1 cellular context compared by ENCODE assay signal in the genomic region with DNA sequence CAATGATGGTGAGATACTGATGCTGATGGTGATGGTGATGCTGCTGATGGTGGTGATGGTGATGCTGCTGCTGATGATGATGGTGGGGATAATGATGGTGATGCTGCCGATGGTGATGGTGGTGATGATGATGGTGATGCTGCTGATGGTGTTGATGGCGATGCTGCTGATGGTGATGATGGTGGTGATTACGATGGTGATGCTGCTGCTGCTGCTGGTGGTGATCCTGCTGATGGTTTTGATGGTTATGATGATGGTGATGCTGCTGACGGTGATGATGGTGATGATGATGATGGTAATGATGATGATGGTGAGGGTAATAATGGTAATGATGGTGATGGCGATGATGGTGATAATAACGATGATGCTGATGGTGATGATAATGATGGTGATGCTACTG.
TF ChIP-seq lines count a peak whose summit lies in the region.

No MANE protein-coding gene starts in this region.

TF ChIP-seq in HepG2, 621 proteins besides CTCF, POLR2A, EP300 and RAD21:
- TF ChIP-seq PHB2 (IDR thresholded peaks at IDR 0.05; ENCODE audit: partially characterized antibody), result peak; percentile 70
- peak; percentile 32; the same call in 1 of the 2 replicates for TF ChIP-seq ATM (IDR thresholded peaks at IDR 0.05; ENCODE audit: borderline replicate concordance)
- TF ChIP-seq, protein P1, sequence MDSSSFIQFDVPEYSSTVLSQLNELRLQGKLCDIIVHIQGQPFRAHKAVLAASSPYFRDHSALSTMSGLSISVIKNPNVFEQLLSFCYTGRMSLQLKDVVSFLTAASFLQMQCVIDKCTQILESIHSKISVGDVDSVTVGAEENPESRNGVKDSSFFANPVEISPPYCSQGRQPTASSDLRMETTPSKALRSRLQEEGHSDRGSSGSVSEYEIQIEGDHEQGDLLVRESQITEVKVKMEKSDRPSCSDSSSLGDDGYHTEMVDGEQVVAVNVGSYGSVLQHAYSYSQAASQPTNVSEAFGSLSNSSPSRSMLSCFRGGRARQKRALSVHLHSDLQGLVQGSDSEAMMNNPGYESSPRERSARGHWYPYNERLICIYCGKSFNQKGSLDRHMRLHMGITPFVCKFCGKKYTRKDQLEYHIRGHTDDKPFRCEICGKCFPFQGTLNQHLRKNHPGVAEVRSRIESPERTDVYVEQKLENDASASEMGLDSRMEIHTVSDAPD (CRISPR knock-in tag; IDR thresholded peaks at IDR 0.05), result no peak
- peak; percentile 53; the same call in 1 of the 2 replicates for TF ChIP-seq FOXK2 (IDR thresholded peaks at IDR 0.05)
- 0 out of 2 replicates have a peak, but pooled peaks have one; percentile 5 for TF ChIP-seq LCORL (IDR thresholded peaks at IDR 0.05)
- no peak for TF ChIP-seq LCORL (CRISPR knock-in tag; IDR thresholded peaks at IDR 0.05)
- peak; percentile 97 for TF ChIP-seq CREB1 (IDR thresholded peaks at IDR 0.05)
- no peak for TF ChIP-seq CREB1 (CRISPR knock-in tag; IDR thresholded peaks at IDR 0.05)
- TF ChIP-seq ZNF256 (CRISPR knock-in tag; conservative IDR thresholded peaks at IDR 0.05), result no peak
- peak; percentile 91; the same call in 1 of the 2 replicates for TF ChIP-seq SOX6 (IDR thresholded peaks at IDR 0.05)
- no peak for TF ChIP-seq SOX6 (CRISPR knock-in tag; IDR thresholded peaks at IDR 0.05)
- TF ChIP-seq ATF7 (IDR thresholded peaks at IDR 0.05), result peak; percentile 53
- no peak for TF ChIP-seq ATF7 (CRISPR knock-in tag; IDR thresholded peaks at IDR 0.05)
- TF ChIP-seq, protein P2, sequence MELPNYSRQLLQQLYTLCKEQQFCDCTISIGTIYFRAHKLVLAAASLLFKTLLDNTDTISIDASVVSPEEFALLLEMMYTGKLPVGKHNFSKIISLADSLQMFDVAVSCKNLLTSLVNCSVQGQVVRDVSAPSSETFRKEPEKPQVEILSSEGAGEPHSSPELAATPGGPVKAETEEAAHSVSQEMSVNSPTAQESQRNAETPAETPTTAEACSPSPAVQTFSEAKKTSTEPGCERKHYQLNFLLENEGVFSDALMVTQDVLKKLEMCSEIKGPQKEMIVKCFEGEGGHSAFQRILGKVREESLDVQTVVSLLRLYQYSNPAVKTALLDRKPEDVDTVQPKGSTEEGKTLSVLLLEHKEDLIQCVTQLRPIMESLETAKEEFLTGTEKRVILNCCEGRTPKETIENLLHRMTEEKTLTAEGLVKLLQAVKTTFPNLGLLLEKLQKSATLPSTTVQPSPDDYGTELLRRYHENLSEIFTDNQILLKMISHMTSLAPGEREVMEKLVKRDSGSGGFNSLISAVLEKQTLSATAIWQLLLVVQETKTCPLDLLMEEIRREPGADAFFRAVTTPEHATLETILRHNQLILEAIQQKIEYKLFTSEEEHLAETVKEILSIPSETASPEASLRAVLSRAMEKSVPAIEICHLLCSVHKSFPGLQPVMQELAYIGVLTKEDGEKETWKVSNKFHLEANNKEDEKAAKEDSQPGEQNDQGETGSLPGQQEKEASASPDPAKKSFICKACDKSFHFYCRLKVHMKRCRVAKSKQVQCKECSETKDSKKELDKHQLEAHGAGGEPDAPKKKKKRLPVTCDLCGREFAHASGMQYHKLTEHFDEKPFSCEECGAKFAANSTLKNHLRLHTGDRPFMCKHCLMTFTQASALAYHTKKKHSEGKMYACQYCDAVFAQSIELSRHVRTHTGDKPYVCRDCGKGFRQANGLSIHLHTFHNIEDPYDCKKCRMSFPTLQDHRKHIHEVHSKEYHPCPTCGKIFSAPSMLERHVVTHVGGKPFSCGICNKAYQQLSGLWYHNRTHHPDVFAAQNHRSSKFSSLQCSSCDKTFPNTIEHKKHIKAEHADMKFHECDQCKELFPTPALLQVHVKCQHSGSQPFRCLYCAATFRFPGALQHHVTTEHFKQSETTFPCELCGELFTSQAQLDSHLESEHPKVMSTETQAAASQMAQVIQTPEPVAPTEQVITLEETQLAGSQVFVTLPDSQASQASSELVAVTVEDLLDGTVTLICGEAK (IDR thresholded peaks at IDR 0.05), result peak; percentile 28; the same call in 1 of the 2 replicates
- TF ChIP-seq, protein P2 (CRISPR knock-in tag; IDR thresholded peaks at IDR 0.05), result no peak
- TF ChIP-seq SP1 (IDR thresholded peaks at IDR 0.05), result 0 out of 2 replicates have a peak, but pooled peaks have one; percentile 50
- no peak for TF ChIP-seq SP1 (CRISPR knock-in tag; IDR thresholded peaks at IDR 0.05)
- no peak for TF ChIP-seq POLR2G (IDR thresholded peaks at IDR 0.05; ENCODE audit: low read depth, low read length)
- TF ChIP-seq, protein P3, sequence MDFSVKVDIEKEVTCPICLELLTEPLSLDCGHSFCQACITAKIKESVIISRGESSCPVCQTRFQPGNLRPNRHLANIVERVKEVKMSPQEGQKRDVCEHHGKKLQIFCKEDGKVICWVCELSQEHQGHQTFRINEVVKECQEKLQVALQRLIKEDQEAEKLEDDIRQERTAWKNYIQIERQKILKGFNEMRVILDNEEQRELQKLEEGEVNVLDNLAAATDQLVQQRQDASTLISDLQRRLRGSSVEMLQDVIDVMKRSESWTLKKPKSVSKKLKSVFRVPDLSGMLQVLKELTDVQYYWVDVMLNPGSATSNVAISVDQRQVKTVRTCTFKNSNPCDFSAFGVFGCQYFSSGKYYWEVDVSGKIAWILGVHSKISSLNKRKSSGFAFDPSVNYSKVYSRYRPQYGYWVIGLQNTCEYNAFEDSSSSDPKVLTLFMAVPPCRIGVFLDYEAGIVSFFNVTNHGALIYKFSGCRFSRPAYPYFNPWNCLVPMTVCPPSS (IDR thresholded peaks at IDR 0.05), result 0 out of 2 replicates have a peak, but pooled peaks have one; percentile 82
- 0 out of 2 replicates have a peak, but pooled peaks have one; percentile 31 for TF ChIP-seq FOXA1 (IDR thresholded peaks at IDR 0.05)
- TF ChIP-seq FOXA1 (CRISPR knock-in tag; IDR thresholded peaks at IDR 0.05), result no peak
- TF ChIP-seq IKZF1 (IDR thresholded peaks at IDR 0.05), result peak; percentile 98; the same call in 1 of the 2 replicates
- TF ChIP-seq FOXP1 (IDR thresholded peaks at IDR 0.05), result peak; percentile 37; the same call in 1 of the 2 replicates
- TF ChIP-seq FOXP1 (CRISPR knock-in tag; IDR thresholded peaks at IDR 0.05), result no peak
- TF ChIP-seq, protein P4, sequence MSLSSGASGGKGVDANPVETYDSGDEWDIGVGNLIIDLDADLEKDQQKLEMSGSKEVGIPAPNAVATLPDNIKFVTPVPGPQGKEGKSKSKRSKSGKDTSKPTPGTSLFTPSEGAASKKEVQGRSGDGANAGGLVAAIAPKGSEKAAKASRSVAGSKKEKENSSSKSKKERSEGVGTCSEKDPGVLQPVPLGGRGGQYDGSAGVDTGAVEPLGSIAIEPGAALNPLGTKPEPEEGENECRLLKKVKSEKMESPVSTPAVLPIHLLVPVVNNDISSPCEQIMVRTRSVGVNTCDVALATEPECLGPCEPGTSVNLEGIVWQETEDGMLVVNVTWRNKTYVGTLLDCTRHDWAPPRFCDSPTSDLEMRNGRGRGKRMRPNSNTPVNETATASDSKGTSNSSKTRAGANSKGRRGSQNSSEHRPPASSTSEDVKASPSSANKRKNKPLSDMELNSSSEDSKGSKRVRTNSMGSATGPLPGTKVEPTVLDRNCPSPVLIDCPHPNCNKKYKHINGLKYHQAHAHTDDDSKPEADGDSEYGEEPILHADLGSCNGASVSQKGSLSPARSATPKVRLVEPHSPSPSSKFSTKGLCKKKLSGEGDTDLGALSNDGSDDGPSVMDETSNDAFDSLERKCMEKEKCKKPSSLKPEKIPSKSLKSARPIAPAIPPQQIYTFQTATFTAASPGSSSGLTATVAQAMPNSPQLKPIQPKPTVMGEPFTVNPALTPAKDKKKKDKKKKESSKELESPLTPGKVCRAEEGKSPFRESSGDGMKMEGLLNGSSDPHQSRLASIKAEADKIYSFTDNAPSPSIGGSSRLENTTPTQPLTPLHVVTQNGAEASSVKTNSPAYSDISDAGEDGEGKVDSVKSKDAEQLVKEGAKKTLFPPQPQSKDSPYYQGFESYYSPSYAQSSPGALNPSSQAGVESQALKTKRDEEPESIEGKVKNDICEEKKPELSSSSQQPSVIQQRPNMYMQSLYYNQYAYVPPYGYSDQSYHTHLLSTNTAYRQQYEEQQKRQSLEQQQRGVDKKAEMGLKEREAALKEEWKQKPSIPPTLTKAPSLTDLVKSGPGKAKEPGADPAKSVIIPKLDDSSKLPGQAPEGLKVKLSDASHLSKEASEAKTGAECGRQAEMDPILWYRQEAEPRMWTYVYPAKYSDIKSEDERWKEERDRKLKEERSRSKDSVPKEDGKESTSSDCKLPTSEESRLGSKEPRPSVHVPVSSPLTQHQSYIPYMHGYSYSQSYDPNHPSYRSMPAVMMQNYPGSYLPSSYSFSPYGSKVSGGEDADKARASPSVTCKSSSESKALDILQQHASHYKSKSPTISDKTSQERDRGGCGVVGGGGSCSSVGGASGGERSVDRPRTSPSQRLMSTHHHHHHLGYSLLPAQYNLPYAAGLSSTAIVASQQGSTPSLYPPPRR (CRISPR knock-in tag; IDR thresholded peaks at IDR 0.05; ENCODE audit: borderline replicate concordance), result no peak
- TF ChIP-seq, protein P5, sequence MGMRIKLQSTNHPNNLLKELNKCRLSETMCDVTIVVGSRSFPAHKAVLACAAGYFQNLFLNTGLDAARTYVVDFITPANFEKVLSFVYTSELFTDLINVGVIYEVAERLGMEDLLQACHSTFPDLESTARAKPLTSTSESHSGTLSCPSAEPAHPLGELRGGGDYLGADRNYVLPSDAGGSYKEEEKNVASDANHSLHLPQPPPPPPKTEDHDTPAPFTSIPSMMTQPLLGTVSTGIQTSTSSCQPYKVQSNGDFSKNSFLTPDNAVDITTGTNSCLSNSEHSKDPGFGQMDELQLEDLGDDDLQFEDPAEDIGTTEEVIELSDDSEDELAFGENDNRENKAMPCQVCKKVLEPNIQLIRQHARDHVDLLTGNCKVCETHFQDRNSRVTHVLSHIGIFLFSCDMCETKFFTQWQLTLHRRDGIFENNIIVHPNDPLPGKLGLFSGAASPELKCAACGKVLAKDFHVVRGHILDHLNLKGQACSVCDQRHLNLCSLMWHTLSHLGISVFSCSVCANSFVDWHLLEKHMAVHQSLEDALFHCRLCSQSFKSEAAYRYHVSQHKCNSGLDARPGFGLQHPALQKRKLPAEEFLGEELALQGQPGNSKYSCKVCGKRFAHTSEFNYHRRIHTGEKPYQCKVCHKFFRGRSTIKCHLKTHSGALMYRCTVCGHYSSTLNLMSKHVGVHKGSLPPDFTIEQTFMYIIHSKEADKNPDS (CRISPR knock-in tag; IDR thresholded peaks at IDR 0.05), result no peak
- TF ChIP-seq ZNF282 (IDR thresholded peaks at IDR 0.05; ENCODE audit: partially characterized antibody), result peak; percentile 60
- TF ChIP-seq NFRKB (IDR thresholded peaks at IDR 0.05), result 0 out of 2 replicates have a peak, but pooled peaks have one; percentile 22
